In the genomic region with DNA sequence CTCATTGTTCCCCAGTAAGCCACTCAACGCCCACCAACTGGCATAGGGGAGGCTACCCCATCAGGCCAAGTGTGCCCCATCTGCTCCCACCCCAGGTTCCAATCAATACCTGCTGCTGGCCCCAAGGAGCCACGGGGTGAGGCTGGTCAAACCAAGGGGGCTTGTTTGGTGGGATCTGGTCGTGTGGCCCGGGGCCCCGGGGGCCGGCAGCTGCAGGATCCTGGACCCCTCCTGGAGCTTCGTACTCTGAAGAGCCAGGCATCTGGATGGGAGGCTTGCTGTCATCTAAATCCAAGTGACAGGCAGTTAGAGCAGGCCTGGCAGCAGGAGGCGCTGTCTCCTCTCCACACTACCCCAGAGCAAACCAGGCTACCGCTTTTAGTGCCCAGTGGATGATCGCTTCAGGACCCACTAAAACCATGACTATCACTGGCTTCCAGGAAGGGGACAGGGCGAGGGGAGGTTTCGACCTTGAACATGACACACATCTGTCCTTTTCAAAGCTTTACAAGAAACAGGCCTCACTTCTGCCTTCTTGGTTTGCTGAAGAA, we compare ENCODE assay signal across 1 cellular context.
TF ChIP-seq lines count a peak whose summit lies in the region.

No MANE protein-coding gene starts in this region.

TF ChIP-seq in liver, 16 proteins besides CTCF, POLR2A, EP300 and RAD21 (continued from another document):
- TF ChIP-seq, protein P1, sequence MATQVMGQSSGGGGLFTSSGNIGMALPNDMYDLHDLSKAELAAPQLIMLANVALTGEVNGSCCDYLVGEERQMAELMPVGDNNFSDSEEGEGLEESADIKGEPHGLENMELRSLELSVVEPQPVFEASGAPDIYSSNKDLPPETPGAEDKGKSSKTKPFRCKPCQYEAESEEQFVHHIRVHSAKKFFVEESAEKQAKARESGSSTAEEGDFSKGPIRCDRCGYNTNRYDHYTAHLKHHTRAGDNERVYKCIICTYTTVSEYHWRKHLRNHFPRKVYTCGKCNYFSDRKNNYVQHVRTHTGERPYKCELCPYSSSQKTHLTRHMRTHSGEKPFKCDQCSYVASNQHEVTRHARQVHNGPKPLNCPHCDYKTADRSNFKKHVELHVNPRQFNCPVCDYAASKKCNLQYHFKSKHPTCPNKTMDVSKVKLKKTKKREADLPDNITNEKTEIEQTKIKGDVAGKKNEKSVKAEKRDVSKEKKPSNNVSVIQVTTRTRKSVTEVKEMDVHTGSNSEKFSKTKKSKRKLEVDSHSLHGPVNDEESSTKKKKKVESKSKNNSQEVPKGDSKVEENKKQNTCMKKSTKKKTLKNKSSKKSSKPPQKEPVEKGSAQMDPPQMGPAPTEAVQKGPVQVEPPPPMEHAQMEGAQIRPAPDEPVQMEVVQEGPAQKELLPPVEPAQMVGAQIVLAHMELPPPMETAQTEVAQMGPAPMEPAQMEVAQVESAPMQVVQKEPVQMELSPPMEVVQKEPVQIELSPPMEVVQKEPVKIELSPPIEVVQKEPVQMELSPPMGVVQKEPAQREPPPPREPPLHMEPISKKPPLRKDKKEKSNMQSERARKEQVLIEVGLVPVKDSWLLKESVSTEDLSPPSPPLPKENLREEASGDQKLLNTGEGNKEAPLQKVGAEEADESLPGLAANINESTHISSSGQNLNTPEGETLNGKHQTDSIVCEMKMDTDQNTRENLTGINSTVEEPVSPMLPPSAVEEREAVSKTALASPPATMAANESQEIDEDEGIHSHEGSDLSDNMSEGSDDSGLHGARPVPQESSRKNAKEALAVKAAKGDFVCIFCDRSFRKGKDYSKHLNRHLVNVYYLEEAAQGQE (IDR thresholded peaks at IDR 0.05): no peak
- TF ChIP-seq GABPA (IDR thresholded peaks at IDR 0.05 in 1 of 2, conservative IDR thresholded peaks at IDR 0.05 in 1 of 2) (no peak), HNF4A (conservative IDR thresholded peaks at IDR 0.05) (no peak), NR2F2 (IDR thresholded peaks at IDR 0.05) (no peak), EGR1 (IDR thresholded peaks at IDR 0.05; ENCODE audit: low read depth in 2 of 2) (no peak), JUND (IDR thresholded peaks at IDR 0.05) (no peak), YY1 (IDR thresholded peaks at IDR 0.05) (no peak), TAF1 (conservative IDR thresholded peaks at IDR 0.05) (no peak), RXRA (IDR thresholded peaks at IDR 0.05) (no peak), HNF4G (IDR thresholded peaks at IDR 0.05) (no peak)
- TF ChIP-seq, protein P2, sequence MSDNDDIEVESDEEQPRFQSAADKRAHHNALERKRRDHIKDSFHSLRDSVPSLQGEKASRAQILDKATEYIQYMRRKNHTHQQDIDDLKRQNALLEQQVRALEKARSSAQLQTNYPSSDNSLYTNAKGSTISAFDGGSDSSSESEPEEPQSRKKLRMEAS (IDR thresholded peaks at IDR 0.05): no peak
- TF ChIP-seq, protein P3, sequence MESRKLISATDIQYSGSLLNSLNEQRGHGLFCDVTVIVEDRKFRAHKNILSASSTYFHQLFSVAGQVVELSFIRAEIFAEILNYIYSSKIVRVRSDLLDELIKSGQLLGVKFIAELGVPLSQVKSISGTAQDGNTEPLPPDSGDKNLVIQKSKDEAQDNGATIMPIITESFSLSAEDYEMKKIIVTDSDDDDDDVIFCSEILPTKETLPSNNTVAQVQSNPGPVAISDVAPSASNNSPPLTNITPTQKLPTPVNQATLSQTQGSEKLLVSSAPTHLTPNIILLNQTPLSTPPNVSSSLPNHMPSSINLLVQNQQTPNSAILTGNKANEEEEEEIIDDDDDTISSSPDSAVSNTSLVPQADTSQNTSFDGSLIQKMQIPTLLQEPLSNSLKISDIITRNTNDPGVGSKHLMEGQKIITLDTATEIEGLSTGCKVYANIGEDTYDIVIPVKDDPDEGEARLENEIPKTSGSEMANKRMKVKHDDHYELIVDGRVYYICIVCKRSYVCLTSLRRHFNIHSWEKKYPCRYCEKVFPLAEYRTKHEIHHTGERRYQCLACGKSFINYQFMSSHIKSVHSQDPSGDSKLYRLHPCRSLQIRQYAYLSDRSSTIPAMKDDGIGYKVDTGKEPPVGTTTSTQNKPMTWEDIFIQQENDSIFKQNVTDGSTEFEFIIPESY (IDR thresholded peaks at IDR 0.05): no peak
TF ChIP-seq in liver: peak in this region for 0.
